ENCODE assay signal across 15 cellular contexts in genomic region chr10:61989995-61990760, GRCh38.
DNase-seq lines count a peak whose midpoint lies in the region; ATAC-seq and TF ChIP-seq lines count a peak whose summit lies in the region.
"Had no signal": no experiment of that assay in that cellular context is flagged by ENCODE, and none has a peak within 500 bp of the region (broad histone marks: within the 10 kb centered on the region; RNA-seq: fewer than 3 reads in every experiment).

No MANE protein-coding gene starts in this region.

- 97% methylated on average over 3 of the region's 4 CpGs for WGBS in mesenchymal stem cell

- no peaks in the 10 kb centered on the region for H3K4me1 ChIP-seq in mesenchymal stem cell (ENCODE audit: control insufficient read depth, insufficient read depth, low read depth, low read length)

- H2BK120ac ChIP-seq in mesenchymal stem cell (ENCODE audit: low read depth, low read length), result no peak overlapping the region

- no peak overlapping the region for H3K23ac ChIP-seq in mesenchymal stem cell (ENCODE audit: low read length in 2 of 2)

- ATAC-seq in GM21529 (IDR thresholded peaks at IDR 0.05; ENCODE audit: unreplicated experiment), result no peak
- ATAC-seq: gastroesophageal sphincter, left ventricle myocardium superior had no signal

- POLR2A ChIA-PET in activated CD4-positive, alpha-beta memory T cell treated with anti-CD3 and anti-CD28 coated beads, Interleukin-2, amount 10 ng/mL, durations not matched to agents 7 days and 5 days (lab: Charles Lee), result interaction anchor here (1.4 to 13.5 kb wide), 9 partner anchors 14 to 92 kb away, joined by 4 to 355 read pairs (median 19); partner anchors contain the start of gene ARID5B

- no peak overlapping the region for H2BK12ac ChIP-seq in mesenchymal stem cell (ENCODE audit: low read length in 2 of 2)

- DNase-seq in AG10803 (ENCODE audit: low read depth) (peak; percentile 59), EH (ENCODE audit: low read depth) (peak; percentile 40), mesenchymal stem cell (peak; percentile 33), activated gamma-delta T cell treated with Interleukin-2 at 50 U/mL for 16 hours (no peak), dermis blood vessel endothelial cell (no peak), amygdala (lab: John Stamatoyannopoulos, UW) (no peak)
- DNase-seq in activated CD4-positive, alpha-beta memory T cell treated with anti-CD3 and anti-CD28 coated beads, Interleukin-2, amount 10 ng/mL, durations not matched to agents 7 days and 5 days, result no peak
- DNase-seq: activated CD8-positive, alpha-beta memory T cell treated with anti-CD3 and anti-CD28 coated beads for 24 hours; left ventricle myocardium superior; NCI-H1417 treated with DMSO at 0.1 percent for 48 hours had no signal

- no peak overlapping the region for H2AK5ac ChIP-seq in mesenchymal stem cell (ENCODE audit: low read length, severe bottlenecking)

- peak overlapping the region; percentile 17 for H3K9ac ChIP-seq in mesenchymal stem cell (ENCODE audit: low read length)
- H3K9ac ChIP-seq: BLaER1, GM23248 had no signal

- H3K4me2 ChIP-seq in mesenchymal stem cell (ENCODE audit: low read length, poor library complexity, severe bottlenecking), result no peak overlapping the region
- H3K4me2 ChIP-seq: BLaER1 had no signal

- no peaks in the 10 kb centered on the region for H3K27me3 ChIP-seq in mesenchymal stem cell (ENCODE audit: control insufficient read depth in 1 of 2, insufficient read depth in 1 of 2, low read length in 2 of 2)
- H3K27me3 ChIP-seq: BLaER1, gastroesophageal sphincter had no signal

- no peak overlapping the region for H3K4me3 ChIP-seq in AG10803 (ENCODE audit: low read length)
- no peak overlapping the region for H3K4me3 ChIP-seq in mesenchymal stem cell (ENCODE audit: insufficient read depth in 1 of 2, low read depth in 1 of 2, low read length in 2 of 2)
- H3K4me3 ChIP-seq: BLaER1, gastroesophageal sphincter, GM23248, prostate gland had no signal

- H3K27me3 Mint-ChIP-seq in activated CD4-positive, alpha-beta memory T cell treated with anti-CD3 and anti-CD28 coated beads, Interleukin-2, amount 10 ng/mL, durations not matched to agents 7 days and 5 days, result no peaks in the 10 kb centered on the region

- H3K4ac ChIP-seq in mesenchymal stem cell (ENCODE audit: low read depth in 1 of 2, low read length in 2 of 2), result no peak overlapping the region

- no peak overlapping the region for H4K8ac ChIP-seq in mesenchymal stem cell (ENCODE audit: low read length)

- H3K36me3 Mint-ChIP-seq in activated CD4-positive, alpha-beta memory T cell treated with anti-CD3 and anti-CD28 coated beads, Interleukin-2, amount 10 ng/mL, durations not matched to agents 7 days and 5 days (ENCODE audit: low read depth), result peaks cover 53% of the 10 kb centered on the region

- no peak overlapping the region for H3K27ac ChIP-seq in mesenchymal stem cell (ENCODE audit: low read length, poor library complexity, severe bottlenecking)
- H3K27ac ChIP-seq: BLaER1, GM23248, prostate gland had no signal

- H4K91ac ChIP-seq in mesenchymal stem cell (ENCODE audit: low read length), result no peak overlapping the region

- peak overlapping the region in 1 of 2 experiments; percentile 50 for H3K18ac ChIP-seq in mesenchymal stem cell (ENCODE audit: low read depth in 1 of 2, low read length in 2 of 2)

- H3K27ac Mint-ChIP-seq in activated CD4-positive, alpha-beta memory T cell treated with anti-CD3 and anti-CD28 coated beads, Interleukin-2, amount 10 ng/mL, durations not matched to agents 7 days and 5 days, result peak overlapping the region; percentile 72

- CTCF ChIA-PET in activated CD4-positive, alpha-beta memory T cell treated with anti-CD3 and anti-CD28 coated beads, Interleukin-2, amount 10 ng/mL, durations not matched to agents 7 days and 5 days (lab: Charles Lee), result interaction anchor here (1.2 to 2.2 kb wide), 2 partner anchors 23 to 48 kb away, joined by 3 to 5 read pairs; no protein-coding TSS in a partner anchor

- H3K14ac ChIP-seq in mesenchymal stem cell (ENCODE audit: low read length in 2 of 2), result no peak overlapping the region

- H3K4me3 Mint-ChIP-seq in activated CD4-positive, alpha-beta memory T cell treated with anti-CD3 and anti-CD28 coated beads, Interleukin-2, amount 10 ng/mL, durations not matched to agents 7 days and 5 days, result no peak overlapping the region

- H3K9me3 ChIP-seq in mesenchymal stem cell (ENCODE audit: control insufficient read depth, low read length), result no peaks in the 10 kb centered on the region
- H3K9me3 ChIP-seq: BLaER1, gastroesophageal sphincter, prostate gland had no signal

- H2BK15ac ChIP-seq in mesenchymal stem cell (ENCODE audit: low read depth, poor library complexity, severe bottlenecking), result no peak overlapping the region

- H2AFZ ChIP-seq in mesenchymal stem cell (ENCODE audit: low read depth, low read length), result no peak overlapping the region
- H2AFZ ChIP-seq: GM23248 had no signal

- TF ChIP-seq CTCF in AG10803 (conservative IDR thresholded peaks at IDR 0.05; ENCODE audit: low read length), result no peak

- no peaks in the 10 kb centered on the region for H3K9me3 Mint-ChIP-seq in activated CD4-positive, alpha-beta memory T cell treated with anti-CD3 and anti-CD28 coated beads, Interleukin-2, amount 10 ng/mL, durations not matched to agents 7 days and 5 days

- no peak overlapping the region for H2BK5ac ChIP-seq in mesenchymal stem cell (ENCODE audit: low read depth, low read length, poor library complexity, severe bottlenecking)

- no peaks in the 10 kb centered on the region for H3K36me3 ChIP-seq in mesenchymal stem cell (ENCODE audit: control insufficient read depth in 1 of 2, insufficient read depth in 2 of 2, low read depth in 1 of 2, low read length in 2 of 2)
- H3K36me3 ChIP-seq: gastroesophageal sphincter, prostate gland had no signal

- H3K4me1 Mint-ChIP-seq in activated CD4-positive, alpha-beta memory T cell treated with anti-CD3 and anti-CD28 coated beads, Interleukin-2, amount 10 ng/mL, durations not matched to agents 7 days and 5 days, result peaks cover 91% of the 10 kb centered on the region

- peaks cover 24% of the 10 kb centered on the region for H3K79me1 ChIP-seq in mesenchymal stem cell (replicated peaks; ENCODE audit: low read length, poor library complexity, severe bottlenecking)

Comparison
In these comparisons a context has a peak if more than half of its experiments do, and no peak if none do; other contexts are left out.
1. DNase-seq: peak in AG10803 (single experiment), EH (single experiment) and mesenchymal stem cell (single experiment); none in activated CD4-positive, alpha-beta memory T cell treated with anti-CD3 and anti-CD28 coated beads, Interleukin-2, amount 10 ng/mL, durations not matched to agents 7 days and 5 days (single experiment), activated gamma-delta T cell treated with Interleukin-2 at 50 U/mL for 16 hours (single experiment), dermis blood vessel endothelial cell (single experiment) and amygdala (0 of 56).